Comparison of ENCODE assay signal across 8 cellular contexts in genomic region chr12:95218852-95219171, GRCh38. TPM values are rescaled to one million over a fixed set of nuclear protein-coding genes. Genes with fewer than 3 reads are reported as not detected.
DNase-seq lines count a peak whose midpoint lies in the region; ATAC-seq and TF ChIP-seq lines count a peak whose summit lies in the region.

No MANE protein-coding gene starts in this region.

- TF ChIP-seq CTCF in glutamatergic neuron (IDR thresholded peaks at IDR 0.05; ENCODE audit: partially characterized antibody, unreplicated experiment), result no peak

- H3K4me3 Mint-ChIP-seq in activated T-helper 17 cell treated with anti-CD3 and anti-CD28 coated beads, Interleukin-2, amount 50 U/mL, for 72 hours, result peak overlapping the region; percentile 95
- H3K4me3 Mint-ChIP-seq in glutamatergic neuron (ENCODE audit: unreplicated experiment), result peak overlapping the region; percentile 97

- peak; percentile 17 to 43 for DNase-seq in NOMO-1 (lab: John Stamatoyannopoulos, UW; ENCODE audit: unreplicated experiment in 2 of 2)
- no peak for DNase-seq in NOMO-1 treated with dmso at 0.1 percent for 144 hours (lab: John Stamatoyannopoulos, UW; ENCODE audit: unreplicated experiment)
- peak; percentile 67 for DNase-seq in NCI-H526 treated with DMSO at 0.1 percent for 48 hours (lab: John Stamatoyannopoulos, UW)
- DNase-seq in glutamatergic neuron, result peak; percentile 30

- peaks cover 20% of the 10 kb centered on the region for H3K4me1 Mint-ChIP-seq in activated T-helper 17 cell treated with anti-CD3 and anti-CD28 coated beads, Interleukin-2, amount 50 U/mL, for 72 hours
- H3K4me1 Mint-ChIP-seq in glutamatergic neuron (ENCODE audit: low read depth, unreplicated experiment), result peaks cover 13% of the 10 kb centered on the region

- no peaks in the 10 kb centered on the region for H3K9me3 Mint-ChIP-seq in activated T-helper 17 cell treated with anti-CD3 and anti-CD28 coated beads, Interleukin-2, amount 50 U/mL, for 72 hours
- H3K9me3 Mint-ChIP-seq in glutamatergic neuron (ENCODE audit: unreplicated experiment), result peaks cover 14% of the 10 kb centered on the region

- H3K36me3 Mint-ChIP-seq in activated T-helper 17 cell treated with anti-CD3 and anti-CD28 coated beads, Interleukin-2, amount 50 U/mL, for 72 hours (ENCODE audit: low read depth), result peaks cover 29% of the 10 kb centered on the region
- H3K36me3 Mint-ChIP-seq in glutamatergic neuron (ENCODE audit: unreplicated experiment), result no peaks in the 10 kb centered on the region

- peak overlapping the region; percentile 60 to 96 (median 77) for H3K4me3 ChIP-seq in skin epidermis

- peaks cover 3% of the 10 kb centered on the region for H3K27me3 Mint-ChIP-seq in activated T-helper 17 cell treated with anti-CD3 and anti-CD28 coated beads, Interleukin-2, amount 50 U/mL, for 72 hours
- peaks cover 9% of the 10 kb centered on the region for H3K27me3 Mint-ChIP-seq in glutamatergic neuron (ENCODE audit: unreplicated experiment)

- peak overlapping the region; percentile 98 for H3K27ac Mint-ChIP-seq in activated T-helper 17 cell treated with anti-CD3 and anti-CD28 coated beads, Interleukin-2, amount 50 U/mL, for 72 hours
- H3K27ac Mint-ChIP-seq in glutamatergic neuron (ENCODE audit: unreplicated experiment), result peak overlapping the region; percentile 99

- H3K27ac ChIP-seq in skin epidermis, result peak overlapping the region in 20 of 21 experiments; percentile 76 to 97 (median 94)

- ATAC-seq in activated T-helper 17 cell treated with anti-CD3 and anti-CD28 coated beads, Interleukin-2, amount 50 U/mL, for 72 hours (replicated peaks), result peak; percentile 25
- ATAC-seq in GM18520 (IDR thresholded peaks at IDR 0.05; ENCODE audit: unreplicated experiment), result no peak
- no peak for ATAC-seq in HG03135 (IDR thresholded peaks at IDR 0.05; ENCODE audit: unreplicated experiment)

RNA-seq across cellular contexts. Expression of gene VEZT, which starts 1.2 kb away (rescaled TPM):
- total RNA-seq in activated T-helper 17 cell treated with anti-CD3 and anti-CD28 coated beads, Interleukin-2, amount 50 U/mL, for 72 hours, result 10 to 100 TPM; 42.9 to 49.3 TPM
- 148 TPM for total RNA-seq in glutamatergic neuron (ENCODE audit: unreplicated experiment)

RNA-seq across cellular contexts. Expression of gene FGD6, which starts 1.5 kb away (rescaled TPM):
- 1 to 10 TPM; 1.4 to 2.6 TPM for total RNA-seq in activated T-helper 17 cell treated with anti-CD3 and anti-CD28 coated beads, Interleukin-2, amount 50 U/mL, for 72 hours
- total RNA-seq in glutamatergic neuron (ENCODE audit: unreplicated experiment), result 42.1 TPM

Comparison
In these comparisons a context has a peak if more than half of its experiments do, and no peak if none do; other contexts are left out.
1. RNA of gene FGD6, which starts 1.5 kb away (total RNA-seq): 42.1 TPM in glutamatergic neuron (single experiment); 1.4 to 2.6 TPM in activated T-helper 17 cell treated with anti-CD3 and anti-CD28 coated beads, Interleukin-2, amount 50 U/mL, for 72 hours; every median in the first group is over 10 times any median in the second.